ENCODE assay signal across 10 cellular contexts in genomic region chr5:30401479-30402058, GRCh38.
A peak's percentile ranks its signal among the peaks of the same experiment; 100 is the strongest.
DNase-seq lines count a peak whose midpoint lies in the region; ATAC-seq lines count a peak whose summit lies in the region.
"Had no signal": no experiment of that assay in that cellular context is flagged by ENCODE, and none has a peak within 500 bp of the region (broad histone marks: within the 10 kb centered on the region; RNA-seq: fewer than 3 reads in every experiment).

No MANE protein-coding gene starts in this region.

- H3K36me3 ChIP-seq in neuronal stem cell (replicated peaks in 1 of 2; ENCODE audit: control insufficient read depth in 2 of 2, insufficient read depth in 2 of 2, low read length in 2 of 2), result no peaks in the 10 kb centered on the region
- H3K36me3 ChIP-seq: SJSA1, tibial artery had no signal

- H2BK5ac ChIP-seq in neuronal stem cell (ENCODE audit: low read length), result no peak overlapping the region

- no peak overlapping the region for H3K27ac ChIP-seq in neuronal stem cell (replicated peaks; ENCODE audit: low read length)
- H3K27ac ChIP-seq: SJSA1, tibial artery had no signal

- H3K4me1 ChIP-seq in neuronal stem cell (ENCODE audit: control insufficient read depth in 2 of 2, insufficient read depth in 1 of 2, low read depth in 1 of 2, low read length in 2 of 2), result no peaks in the 10 kb centered on the region
- H3K4me1 ChIP-seq: SJSA1, tibial artery had no signal

- no peak overlapping the region for H3K4ac ChIP-seq in neuronal stem cell (ENCODE audit: low read length)

- H3K18ac ChIP-seq in neuronal stem cell (ENCODE audit: low read length), result no peak overlapping the region

- H3K14ac ChIP-seq in neuronal stem cell (ENCODE audit: low read length), result no peak overlapping the region

- no peak overlapping the region for H2AK5ac ChIP-seq in neuronal stem cell (ENCODE audit: low read depth, low read length)

- no peaks in the 10 kb centered on the region for H3K27me3 ChIP-seq in neuronal stem cell (ENCODE audit: control insufficient read depth in 3 of 3, insufficient read depth in 3 of 3, low read depth in 1 of 3, low read length in 3 of 3)
- H3K27me3 ChIP-seq: SJSA1, tibial artery had no signal

- H2BK15ac ChIP-seq in neuronal stem cell (ENCODE audit: low read length), result no peak overlapping the region

- H2AFZ ChIP-seq in neuronal stem cell (ENCODE audit: low read length), result no peak overlapping the region

- no peak overlapping the region for H3K23ac ChIP-seq in neuronal stem cell (ENCODE audit: low read depth, low read length, poor library complexity)

- no peak overlapping the region for H4K8ac ChIP-seq in neuronal stem cell (ENCODE audit: low read depth, low read length)

- ATAC-seq in GM18519 (IDR thresholded peaks at IDR 0.05; ENCODE audit: low FRiP score, unreplicated experiment), result no peak
- ATAC-seq in HG02884 (IDR thresholded peaks at IDR 0.05; ENCODE audit: unreplicated experiment), result no peak

- H3K4me3 ChIP-seq in neuronal stem cell (ENCODE audit: low read length in 2 of 2), result no peak overlapping the region
- H3K4me3 ChIP-seq: SJSA1, tibial artery had no signal

- WGBS in neuronal stem cell (ENCODE audit: extremely low coverage in 2 of 2, insufficient read length in 2 of 2, insufficient replicate concordance in 1 of 2), 2 donors, result no CpG with 5 or more reads among the region's 3 CpGs

- H3K79me1 ChIP-seq in neuronal stem cell (ENCODE audit: low read depth, low read length), result no peaks in the 10 kb centered on the region

- H4K91ac ChIP-seq in neuronal stem cell (ENCODE audit: low read depth, low read length, poor library complexity), result no peak overlapping the region

- H2BK120ac ChIP-seq in neuronal stem cell (ENCODE audit: low read depth, low read length), result no peak overlapping the region

- H3K9me3 ChIP-seq in neuronal stem cell (replicated peaks in 1 of 2; ENCODE audit: control insufficient read depth in 2 of 2, insufficient read depth in 1 of 2, low read depth in 1 of 2, low read length in 2 of 2), result no peaks in the 10 kb centered on the region
- H3K9me3 ChIP-seq: SJSA1, tibial artery had no signal

- DNase-seq in NCI-H2196 (lab: John Stamatoyannopoulos, UW; ENCODE audit: unreplicated experiment), result peak; percentile 37
- DNase-seq in NCI-H2196 treated with DMSO at 0.1 percent for 48 hours (lab: John Stamatoyannopoulos, UW; ENCODE audit: unreplicated experiment), result no peak
- peak; percentile 23 for DNase-seq in NCI-H460 (ENCODE audit: extremely low read depth, low read depth)
- DNase-seq in dermis blood vessel endothelial cell, result peak; percentile 0
- peak; percentile 43 for DNase-seq in neuronal stem cell (ENCODE audit: low spot score)
- DNase-seq in 8988T, result no peak

- H3K4me2 ChIP-seq in neuronal stem cell (ENCODE audit: insufficient read depth, low read length, poor library complexity, severe bottlenecking), result no peak overlapping the region

- H3K9ac ChIP-seq in neuronal stem cell (ENCODE audit: low read depth, low read length, poor library complexity), result no peak overlapping the region

- H2BK12ac ChIP-seq in neuronal stem cell (ENCODE audit: low read length), result no peak overlapping the region

Comparison
In these comparisons a context has a peak if more than half of its experiments do, and no peak if none do; other contexts are left out.
1. DNase-seq: peak in NCI-H2196 (single experiment), NCI-H460 (single experiment), dermis blood vessel endothelial cell (single experiment) and neuronal stem cell (single experiment); none in NCI-H2196 treated with DMSO at 0.1 percent for 48 hours (single experiment) and 8988T (single experiment).